1 cellular context compared by ENCODE assay signal in the genomic region with DNA sequence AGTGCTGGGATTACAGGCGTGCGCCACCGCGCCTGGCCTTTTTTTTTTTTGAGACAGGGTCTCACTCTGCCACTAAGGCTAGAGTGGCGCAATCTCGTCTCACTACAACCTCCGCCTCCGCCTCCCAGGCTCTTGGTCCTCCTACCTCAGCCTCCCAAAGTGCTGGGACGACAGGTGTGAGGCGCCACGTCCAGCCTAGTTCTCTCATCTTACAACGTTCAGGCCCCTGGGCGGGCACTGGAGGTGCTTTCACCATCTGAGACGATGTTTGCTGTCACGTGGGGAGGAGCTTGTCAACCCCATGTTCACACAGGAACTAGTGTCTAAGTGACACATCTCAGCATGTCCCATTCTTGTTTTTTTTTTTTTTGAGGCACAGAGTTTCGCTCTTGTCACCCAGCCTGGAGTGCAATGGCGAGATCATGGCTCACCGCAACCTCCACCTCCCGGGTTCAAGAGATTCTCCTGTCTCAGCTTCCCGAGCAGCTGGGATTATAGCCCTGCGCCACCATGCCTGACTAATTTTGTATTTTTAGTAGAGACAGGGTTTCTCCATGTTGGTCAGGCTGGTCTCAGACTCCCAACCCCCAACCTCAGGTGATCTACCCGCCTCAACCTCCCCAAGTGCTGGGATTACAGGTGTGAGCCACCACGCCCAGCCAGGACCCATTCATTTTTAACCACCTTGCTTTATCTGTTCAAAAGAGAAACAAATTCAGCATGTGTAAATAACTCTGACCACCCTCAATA.
TF ChIP-seq lines count a peak whose summit lies in the region.

No MANE protein-coding gene starts in this region.

TF ChIP-seq in GM23338, 12 proteins besides CTCF, POLR2A, EP300 and RAD21:
- no peak for TF ChIP-seq CREB1 (CRISPR knock-in tag; IDR thresholded peaks at IDR 0.05; ENCODE audit: low read depth)
- TF ChIP-seq ZNF114 (CRISPR knock-in tag; IDR thresholded peaks at IDR 0.05), result no peak
- TF ChIP-seq, protein P1, sequence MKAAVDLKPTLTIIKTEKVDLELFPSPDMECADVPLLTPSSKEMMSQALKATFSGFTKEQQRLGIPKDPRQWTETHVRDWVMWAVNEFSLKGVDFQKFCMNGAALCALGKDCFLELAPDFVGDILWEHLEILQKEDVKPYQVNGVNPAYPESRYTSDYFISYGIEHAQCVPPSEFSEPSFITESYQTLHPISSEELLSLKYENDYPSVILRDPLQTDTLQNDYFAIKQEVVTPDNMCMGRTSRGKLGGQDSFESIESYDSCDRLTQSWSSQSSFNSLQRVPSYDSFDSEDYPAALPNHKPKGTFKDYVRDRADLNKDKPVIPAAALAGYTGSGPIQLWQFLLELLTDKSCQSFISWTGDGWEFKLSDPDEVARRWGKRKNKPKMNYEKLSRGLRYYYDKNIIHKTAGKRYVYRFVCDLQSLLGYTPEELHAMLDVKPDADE (IDR thresholded peaks at IDR 0.05), result no peak
- no peak for TF ChIP-seq ZNF331 (CRISPR knock-in tag; IDR thresholded peaks at IDR 0.05; ENCODE audit: low read depth)
- TF ChIP-seq, protein P2, sequence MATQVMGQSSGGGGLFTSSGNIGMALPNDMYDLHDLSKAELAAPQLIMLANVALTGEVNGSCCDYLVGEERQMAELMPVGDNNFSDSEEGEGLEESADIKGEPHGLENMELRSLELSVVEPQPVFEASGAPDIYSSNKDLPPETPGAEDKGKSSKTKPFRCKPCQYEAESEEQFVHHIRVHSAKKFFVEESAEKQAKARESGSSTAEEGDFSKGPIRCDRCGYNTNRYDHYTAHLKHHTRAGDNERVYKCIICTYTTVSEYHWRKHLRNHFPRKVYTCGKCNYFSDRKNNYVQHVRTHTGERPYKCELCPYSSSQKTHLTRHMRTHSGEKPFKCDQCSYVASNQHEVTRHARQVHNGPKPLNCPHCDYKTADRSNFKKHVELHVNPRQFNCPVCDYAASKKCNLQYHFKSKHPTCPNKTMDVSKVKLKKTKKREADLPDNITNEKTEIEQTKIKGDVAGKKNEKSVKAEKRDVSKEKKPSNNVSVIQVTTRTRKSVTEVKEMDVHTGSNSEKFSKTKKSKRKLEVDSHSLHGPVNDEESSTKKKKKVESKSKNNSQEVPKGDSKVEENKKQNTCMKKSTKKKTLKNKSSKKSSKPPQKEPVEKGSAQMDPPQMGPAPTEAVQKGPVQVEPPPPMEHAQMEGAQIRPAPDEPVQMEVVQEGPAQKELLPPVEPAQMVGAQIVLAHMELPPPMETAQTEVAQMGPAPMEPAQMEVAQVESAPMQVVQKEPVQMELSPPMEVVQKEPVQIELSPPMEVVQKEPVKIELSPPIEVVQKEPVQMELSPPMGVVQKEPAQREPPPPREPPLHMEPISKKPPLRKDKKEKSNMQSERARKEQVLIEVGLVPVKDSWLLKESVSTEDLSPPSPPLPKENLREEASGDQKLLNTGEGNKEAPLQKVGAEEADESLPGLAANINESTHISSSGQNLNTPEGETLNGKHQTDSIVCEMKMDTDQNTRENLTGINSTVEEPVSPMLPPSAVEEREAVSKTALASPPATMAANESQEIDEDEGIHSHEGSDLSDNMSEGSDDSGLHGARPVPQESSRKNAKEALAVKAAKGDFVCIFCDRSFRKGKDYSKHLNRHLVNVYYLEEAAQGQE (IDR thresholded peaks at IDR 0.05; ENCODE audit: unreplicated experiment), result no peak
- no peak for TF ChIP-seq EZH2 (IDR thresholded peaks at IDR 0.05; ENCODE audit: low read depth, unreplicated experiment)
- no peak for TF ChIP-seq NANOG (IDR thresholded peaks at IDR 0.05; ENCODE audit: borderline replicate concordance)
- no peak for TF ChIP-seq EZH2phosphoT487 (IDR thresholded peaks at IDR 0.05; ENCODE audit: unreplicated experiment)
- no peak for TF ChIP-seq STAT1 (IDR thresholded peaks at IDR 0.05; ENCODE audit: unreplicated experiment)
- TF ChIP-seq, protein P3, sequence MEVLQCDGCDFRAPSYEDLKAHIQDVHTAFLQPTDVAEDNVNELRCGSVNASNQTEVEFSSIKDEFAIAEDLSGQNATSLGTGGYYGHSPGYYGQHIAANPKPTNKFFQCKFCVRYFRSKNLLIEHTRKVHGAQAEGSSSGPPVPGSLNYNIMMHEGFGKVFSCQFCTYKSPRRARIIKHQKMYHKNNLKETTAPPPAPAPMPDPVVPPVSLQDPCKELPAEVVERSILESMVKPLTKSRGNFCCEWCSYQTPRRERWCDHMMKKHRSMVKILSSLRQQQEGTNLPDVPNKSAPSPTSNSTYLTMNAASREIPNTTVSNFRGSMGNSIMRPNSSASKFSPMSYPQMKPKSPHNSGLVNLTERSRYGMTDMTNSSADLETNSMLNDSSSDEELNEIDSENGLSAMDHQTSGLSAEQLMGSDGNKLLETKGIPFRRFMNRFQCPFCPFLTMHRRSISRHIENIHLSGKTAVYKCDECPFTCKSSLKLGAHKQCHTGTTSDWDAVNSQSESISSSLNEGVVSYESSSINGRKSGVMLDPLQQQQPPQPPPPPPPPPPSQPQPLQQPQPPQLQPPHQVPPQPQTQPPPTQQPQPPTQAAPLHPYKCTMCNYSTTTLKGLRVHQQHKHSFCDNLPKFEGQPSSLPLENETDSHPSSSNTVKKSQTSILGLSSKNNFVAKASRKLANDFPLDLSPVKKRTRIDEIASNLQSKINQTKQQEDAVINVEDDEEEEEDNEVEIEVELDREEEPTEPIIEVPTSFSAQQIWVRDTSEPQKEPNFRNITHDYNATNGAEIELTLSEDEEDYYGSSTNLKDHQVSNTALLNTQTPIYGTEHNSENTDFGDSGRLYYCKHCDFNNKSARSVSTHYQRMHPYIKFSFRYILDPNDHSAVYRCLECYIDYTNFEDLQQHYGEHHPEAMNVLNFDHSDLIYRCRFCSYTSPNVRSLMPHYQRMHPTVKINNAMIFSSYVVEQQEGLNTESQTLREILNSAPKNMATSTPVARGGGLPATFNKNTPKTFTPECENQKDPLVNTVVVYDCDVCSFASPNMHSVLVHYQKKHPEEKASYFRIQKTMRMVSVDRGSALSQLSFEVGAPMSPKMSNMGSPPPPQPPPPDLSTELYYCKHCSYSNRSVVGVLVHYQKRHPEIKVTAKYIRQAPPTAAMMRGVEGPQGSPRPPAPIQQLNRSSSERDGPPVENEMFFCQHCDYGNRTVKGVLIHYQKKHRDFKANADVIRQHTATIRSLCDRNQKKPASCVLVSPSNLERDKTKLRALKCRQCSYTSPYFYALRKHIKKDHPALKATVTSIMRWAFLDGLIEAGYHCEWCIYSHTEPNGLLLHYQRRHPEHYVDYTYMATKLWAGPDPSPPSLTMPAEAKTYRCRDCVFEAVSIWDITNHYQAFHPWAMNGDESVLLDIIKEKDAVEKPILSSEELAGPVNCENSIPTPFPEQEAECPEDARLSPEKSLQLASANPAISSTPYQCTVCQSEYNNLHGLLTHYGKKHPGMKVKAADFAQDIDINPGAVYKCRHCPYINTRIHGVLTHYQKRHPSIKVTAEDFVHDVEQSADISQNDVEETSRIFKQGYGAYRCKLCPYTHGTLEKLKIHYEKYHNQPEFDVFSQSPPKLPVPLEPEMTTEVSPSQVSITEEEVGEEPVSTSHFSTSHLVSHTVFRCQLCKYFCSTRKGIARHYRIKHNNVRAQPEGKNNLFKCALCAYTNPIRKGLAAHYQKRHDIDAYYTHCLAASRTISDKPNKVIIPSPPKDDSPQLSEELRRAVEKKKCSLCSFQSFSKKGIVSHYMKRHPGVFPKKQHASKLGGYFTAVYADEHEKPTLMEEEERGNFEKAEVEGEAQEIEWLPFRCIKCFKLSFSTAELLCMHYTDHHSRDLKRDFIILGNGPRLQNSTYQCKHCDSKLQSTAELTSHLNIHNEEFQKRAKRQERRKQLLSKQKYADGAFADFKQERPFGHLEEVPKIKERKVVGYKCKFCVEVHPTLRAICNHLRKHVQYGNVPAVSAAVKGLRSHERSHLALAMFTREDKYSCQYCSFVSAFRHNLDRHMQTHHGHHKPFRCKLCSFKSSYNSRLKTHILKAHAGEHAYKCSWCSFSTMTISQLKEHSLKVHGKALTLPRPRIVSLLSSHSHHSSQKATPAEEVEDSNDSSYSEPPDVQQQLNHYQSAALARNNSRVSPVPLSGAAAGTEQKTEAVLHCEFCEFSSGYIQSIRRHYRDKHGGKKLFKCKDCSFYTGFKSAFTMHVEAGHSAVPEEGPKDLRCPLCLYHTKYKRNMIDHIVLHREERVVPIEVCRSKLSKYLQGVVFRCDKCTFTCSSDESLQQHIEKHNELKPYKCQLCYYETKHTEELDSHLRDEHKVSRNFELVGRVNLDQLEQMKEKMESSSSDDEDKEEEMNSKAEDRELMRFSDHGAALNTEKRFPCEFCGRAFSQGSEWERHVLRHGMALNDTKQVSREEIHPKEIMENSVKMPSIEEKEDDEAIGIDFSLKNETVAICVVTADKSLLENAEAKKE (CRISPR knock-in tag; IDR thresholded peaks at IDR 0.05), result no peak
- TF ChIP-seq POLR2AphosphoS5 (IDR thresholded peaks at IDR 0.05; ENCODE audit: low read depth), result no peak
- TF ChIP-seq JUNB (IDR thresholded peaks at IDR 0.05; ENCODE audit: unreplicated experiment), result no peak
